In genomic region chr18:35050004-35050623, GRCh38 we compare ENCODE assay signal across 9 cellular contexts. TPM values are rescaled to one million over a fixed set of nuclear protein-coding genes. Genes with fewer than 3 reads are reported as not detected.
DNase-seq lines count a peak whose midpoint lies in the region; ATAC-seq and TF ChIP-seq lines count a peak whose summit lies in the region.
"Had no signal": no experiment of that assay in that cellular context is flagged by ENCODE, and none has a peak within 500 bp of the region (broad histone marks: within the 10 kb centered on the region; RNA-seq: fewer than 3 reads in every experiment).

No MANE protein-coding gene starts in this region.

- TF ChIP-seq EP300 in esophagus muscularis mucosa (IDR thresholded peaks at IDR 0.05): no peak

- no peak for TF ChIP-seq CTCF in esophagus muscularis mucosa (IDR thresholded peaks at IDR 0.05)

- intact Hi-C loops in activated CD4-positive, alpha-beta memory T cell treated with anti-CD3 and anti-CD28 coated beads for 36 hours (cut with micrococcal nuclease): loop anchor here (1.0 to 2.0 kb wide), 2 partner anchors 8 to 47 kb away; no protein-coding TSS in a partner anchor
- intact Hi-C loops in esophagus muscularis mucosa (cut with DNase I): no loop called here

- peaks cover 51 to 56% (median 54%) of the 10 kb centered on the region in 4 donors for H3K4me1 ChIP-seq in esophagus muscularis mucosa

- H3K4me3 Mint-ChIP-seq in activated CD4-positive, alpha-beta memory T cell treated with anti-CD3 and anti-CD28 coated beads for 36 hours: peak overlapping the region; percentile 18
- no peak overlapping the region for H3K4me3 Mint-ChIP-seq in activated CD4-positive, alpha-beta memory T cell treated with anti-CD3 and anti-CD28 coated beads, Interleukin-2, amount 10 ng/mL, durations not matched to agents 7 days and 5 days

- no peaks in the 10 kb centered on the region for H3K27me3 Mint-ChIP-seq in activated CD4-positive, alpha-beta memory T cell treated with anti-CD3 and anti-CD28 coated beads for 36 hours
- no peaks in the 10 kb centered on the region for H3K27me3 Mint-ChIP-seq in activated CD4-positive, alpha-beta memory T cell treated with anti-CD3 and anti-CD28 coated beads, Interleukin-2, amount 10 ng/mL, durations not matched to agents 7 days and 5 days

- peak overlapping the region in 3 of 4 donors; percentile 0 to 27 (median 7) for H3K4me3 ChIP-seq in esophagus muscularis mucosa

- WGBS in esophagus muscularis mucosa: 67% methylated on average over 1 of the region's 1 CpG

- CTCF ChIA-PET in activated CD4-positive, alpha-beta memory T cell treated with anti-CD3 and anti-CD28 coated beads for 36 hours (lab: Charles Lee): interaction anchor here (1.4 kb wide), 1 partner anchor 20 kb away, joined by 6 read pairs; no protein-coding TSS in a partner anchor
- CTCF ChIA-PET in activated CD4-positive, alpha-beta memory T cell treated with anti-CD3 and anti-CD28 coated beads, Interleukin-2, amount 10 ng/mL, durations not matched to agents 7 days and 5 days (lab: Charles Lee): interaction anchor here (1.7 kb wide), 1 partner anchor 20 kb away, joined by 3 read pairs; no protein-coding TSS in a partner anchor

- H3K36me3 ChIP-seq in esophagus muscularis mucosa: no peaks in the 10 kb centered on the region

- H3K36me3 Mint-ChIP-seq in activated CD4-positive, alpha-beta memory T cell treated with anti-CD3 and anti-CD28 coated beads for 36 hours: peaks cover 5% of the 10 kb centered on the region
- peaks cover 12% of the 10 kb centered on the region for H3K36me3 Mint-ChIP-seq in activated CD4-positive, alpha-beta memory T cell treated with anti-CD3 and anti-CD28 coated beads, Interleukin-2, amount 10 ng/mL, durations not matched to agents 7 days and 5 days (ENCODE audit: low read depth)

- no peak for DNase-seq in activated CD4-positive, alpha-beta memory T cell treated with anti-CD3 and anti-CD28 coated beads for 36 hours
- no peak for DNase-seq in activated CD4-positive, alpha-beta memory T cell treated with anti-CD3 and anti-CD28 coated beads, Interleukin-2, amount 10 ng/mL, durations not matched to agents 7 days and 5 days
- DNase-seq in esophagus muscularis mucosa (ENCODE audit: extremely low spot score) (peak; percentile 12), substantia nigra (lab: John Stamatoyannopoulos, UW) (no peak), SKM-1 (lab: John Stamatoyannopoulos, UW; ENCODE audit: unreplicated experiment) (no peak), NCI-H345 (lab: John Stamatoyannopoulos, UW) (no peak)
- no peak for DNase-seq in stimulated activated CD4-positive, alpha-beta T cell treated with anti-CD3 and anti-CD28 coated beads, Interleukin-4, amount 100 ng/mL, for 24 hours

- H3K9me3 Mint-ChIP-seq in activated CD4-positive, alpha-beta memory T cell treated with anti-CD3 and anti-CD28 coated beads for 36 hours: no peaks in the 10 kb centered on the region
- peaks cover under 1% of the 10 kb centered on the region for H3K9me3 Mint-ChIP-seq in activated CD4-positive, alpha-beta memory T cell treated with anti-CD3 and anti-CD28 coated beads, Interleukin-2, amount 10 ng/mL, durations not matched to agents 7 days and 5 days

- POLR2A ChIA-PET in activated CD4-positive, alpha-beta memory T cell treated with anti-CD3 and anti-CD28 coated beads for 36 hours (lab: Charles Lee): interaction anchor here (0.9 to 1.4 kb wide), 4 partner anchors 8 to 24 kb away, joined by 3 to 5 read pairs (median 4); partner anchors contain the start of gene MAPRE2
- POLR2A ChIA-PET in activated CD4-positive, alpha-beta memory T cell treated with anti-CD3 and anti-CD28 coated beads, Interleukin-2, amount 10 ng/mL, durations not matched to agents 7 days and 5 days (lab: Charles Lee): interaction anchor here (1.1 to 1.6 kb wide), 2 partner anchors 9 to 25 kb away, joined by 5 read pairs; partner anchors contain the start of gene MAPRE2

- H3K27ac ChIP-seq in esophagus muscularis mucosa (replicated peaks in 1 of 4): peak overlapping the region; percentile 11 to 57 (median 50)
- peak overlapping the region; percentile 30 for H3K27ac ChIP-seq in substantia nigra (ENCODE audit: low read depth, low read length, poor library complexity, severe bottlenecking)
- H3K27ac ChIP-seq: VCaP had no signal

- H3K4me1 Mint-ChIP-seq in activated CD4-positive, alpha-beta memory T cell treated with anti-CD3 and anti-CD28 coated beads for 36 hours (ENCODE audit: low read depth): peaks cover 66% of the 10 kb centered on the region
- H3K4me1 Mint-ChIP-seq in activated CD4-positive, alpha-beta memory T cell treated with anti-CD3 and anti-CD28 coated beads, Interleukin-2, amount 10 ng/mL, durations not matched to agents 7 days and 5 days: peaks cover 40% of the 10 kb centered on the region

- peak; percentile 35 for ATAC-seq in HG03520 (IDR thresholded peaks at IDR 0.05; ENCODE audit: unreplicated experiment)

- no peaks in the 10 kb centered on the region for H3K9me3 ChIP-seq in esophagus muscularis mucosa

- no peak overlapping the region for H3K27ac Mint-ChIP-seq in activated CD4-positive, alpha-beta memory T cell treated with anti-CD3 and anti-CD28 coated beads for 36 hours
- no peak overlapping the region for H3K27ac Mint-ChIP-seq in activated CD4-positive, alpha-beta memory T cell treated with anti-CD3 and anti-CD28 coated beads, Interleukin-2, amount 10 ng/mL, durations not matched to agents 7 days and 5 days

- no peaks in the 10 kb centered on the region for H3K27me3 ChIP-seq in esophagus muscularis mucosa

- no peak for TF ChIP-seq POLR2A in esophagus muscularis mucosa (IDR thresholded peaks at IDR 0.05; ENCODE audit: low read depth)

RNA-seq across cellular contexts. Expression of gene MAPRE2, which starts 8.9 kb away (rescaled TPM):
- 10 to 100 TPM; 46.4 to 46.5 TPM for total RNA-seq in activated CD4-positive, alpha-beta memory T cell treated with anti-CD3 and anti-CD28 coated beads for 36 hours
- 10 to 100 TPM; 39.2 to 45.2 TPM for total RNA-seq in activated CD4-positive, alpha-beta memory T cell treated with anti-CD3 and anti-CD28 coated beads, Interleukin-2, amount 10 ng/mL, durations not matched to agents 7 days and 5 days
- 10 to 100 TPM; 22.2 to 32.2 (median 24.5) TPM for total RNA-seq in esophagus muscularis mucosa
